In the genomic region with DNA sequence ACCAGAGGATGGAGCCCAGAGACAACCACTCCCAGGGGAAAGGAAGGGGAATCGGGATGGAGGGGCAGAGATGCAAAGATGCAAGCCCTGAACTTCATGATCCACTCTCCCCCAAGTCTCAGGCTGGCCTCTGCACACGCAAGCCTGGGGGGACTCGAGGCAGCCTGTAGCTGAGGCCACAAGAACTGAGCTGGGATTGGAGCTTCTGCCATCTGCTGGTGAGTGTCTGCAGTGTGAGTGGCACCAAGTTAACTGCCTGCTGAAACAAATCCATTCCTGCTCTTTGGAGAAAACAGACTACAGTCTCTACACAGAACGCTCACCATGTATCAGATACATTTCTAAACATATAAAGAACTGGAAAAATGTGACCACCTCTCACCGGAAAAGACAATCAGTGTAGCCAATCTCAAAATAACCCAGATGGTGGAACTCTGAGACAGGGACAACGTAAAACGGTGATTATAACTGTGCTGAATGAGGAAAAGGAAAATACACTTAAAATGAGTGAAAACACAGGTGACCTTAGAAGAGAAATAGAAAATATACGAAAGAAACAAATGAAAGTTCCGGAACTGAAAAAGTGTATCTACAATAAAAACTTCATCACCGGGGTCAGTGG, we compare ENCODE assay signal across 8 cellular contexts.
A peak's percentile ranks its signal among the peaks of the same experiment; 100 is the strongest.
DNase-seq lines count a peak whose midpoint lies in the region; ATAC-seq and TF ChIP-seq lines count a peak whose summit lies in the region.

No MANE protein-coding gene starts in this region.

- intact Hi-C loops in naive thymus-derived CD4-positive, alpha-beta T cell (cut with micrococcal nuclease) = no loop called here

- no peak for TF ChIP-seq POLR2A in erythroblast (IDR thresholded peaks at IDR 0.05; ENCODE audit: low read length)

- H3K4me1 Mint-ChIP-seq in naive thymus-derived CD4-positive, alpha-beta T cell = peaks cover 20 to 48% (median 41%) of the 10 kb centered on the region in 7 donors

- TF ChIP-seq CTCF in GM06990 (IDR thresholded peaks at IDR 0.05; ENCODE audit: insufficient read depth, low read length, poor library complexity, severe bottlenecking) = peak; percentile 86

- CTCF ChIA-PET in naive thymus-derived CD4-positive, alpha-beta T cell (lab: Charles Lee) = interaction anchor here (0.6 to 5.3 kb wide), 16 partner anchors 10 to 401 kb away, joined by 3 to 64 read pairs (median 4); a partner anchor contains a TSS

- H3K4me3 ChIP-seq in GM06990 (replicated peaks; ENCODE audit: low read depth, low read length) = no peak overlapping the region
- H3K4me3 ChIP-seq in naive thymus-derived CD4-positive, alpha-beta T cell (ENCODE audit: low read length) = no peak overlapping the region

- no peak overlapping the region for H3K4me3 Mint-ChIP-seq in naive thymus-derived CD4-positive, alpha-beta T cell

- H3K36me3 Mint-ChIP-seq in naive thymus-derived CD4-positive, alpha-beta T cell = peaks cover 23 to 72% (median 65%) of the 10 kb centered on the region in 5 donors

- no peaks in the 10 kb centered on the region for H3K27me3 ChIP-seq in GM06990 (replicated peaks; ENCODE audit: control insufficient read depth, insufficient read depth, low read length)
- no peaks in the 10 kb centered on the region for H3K27me3 ChIP-seq in naive thymus-derived CD4-positive, alpha-beta T cell (ENCODE audit: control insufficient read depth in 2 of 2, insufficient read depth in 2 of 2, low read length in 2 of 2)

- no peaks in the 10 kb centered on the region for H3K27me3 Mint-ChIP-seq in naive thymus-derived CD4-positive, alpha-beta T cell

- ATAC-seq in naive thymus-derived CD4-positive, alpha-beta T cell = peak; percentile 72
- ATAC-seq in HG03378 (IDR thresholded peaks at IDR 0.05; ENCODE audit: unreplicated experiment) = no peak
- no peak for ATAC-seq in GM18519 (IDR thresholded peaks at IDR 0.05; ENCODE audit: low FRiP score, unreplicated experiment)

- peaks cover 0 to 34% (median 11%) of the 10 kb centered on the region in 11 donors for H3K9me3 Mint-ChIP-seq in naive thymus-derived CD4-positive, alpha-beta T cell

- peaks cover 23 to 24% of the 10 kb centered on the region in 2 donors for H3K4me1 ChIP-seq in naive thymus-derived CD4-positive, alpha-beta T cell (ENCODE audit: control insufficient read depth in 2 of 2, insufficient read depth in 2 of 2, low read length in 2 of 2)

- H3K9me3 ChIP-seq in naive thymus-derived CD4-positive, alpha-beta T cell (ENCODE audit: control insufficient read depth in 2 of 3, low read length in 3 of 3) = peaks cover 0 to 12% (median 0%) of the 10 kb centered on the region in 3 experiments

- H3K36me3 ChIP-seq in GM06990 (ENCODE audit: control insufficient read depth, insufficient read depth, low read length) = peaks cover 27% of the 10 kb centered on the region
- peaks cover 7 to 66% (median 10%) of the 10 kb centered on the region in 3 experiments for H3K36me3 ChIP-seq in naive thymus-derived CD4-positive, alpha-beta T cell (ENCODE audit: control insufficient read depth in 2 of 3, insufficient read depth in 3 of 3, low read length in 3 of 3)

- H3K27ac ChIP-seq in naive thymus-derived CD4-positive, alpha-beta T cell (ENCODE audit: low read depth, low read length) = peak overlapping the region; percentile 6

- DNase-seq in 8988T (peak; percentile 68), GM06990 (ENCODE audit: extremely low read depth, insufficient read length) (no peak), NCI-H345 treated with DMSO at 0.1 percent for 48 hours (lab: John Stamatoyannopoulos, UW; ENCODE audit: unreplicated experiment) (peak; percentile 8), erythroblast (lab: John Stamatoyannopoulos, UW) (peak; percentile 57 to 69)
- peak; percentile 52 to 55 for DNase-seq in activated CD4-positive, alpha-beta T cell treated with anti-CD3 and anti-CD28 coated beads, Interleukin-2, amount 50 U/mL, for 48 hours
- peak in 7 of 9 donors; percentile 42 to 74 (median 61) for DNase-seq in naive thymus-derived CD4-positive, alpha-beta T cell

- POLR2A ChIA-PET in naive thymus-derived CD4-positive, alpha-beta T cell (lab: Charles Lee) = interaction anchor here (0.8 to 5.2 kb wide), 14 partner anchors 10 to 201 kb away, joined by 3 to 81 read pairs (median 10); a partner anchor contains a TSS

- peak overlapping the region in 7 of 9 donors; percentile 38 to 81 (median 72) for H3K27ac Mint-ChIP-seq in naive thymus-derived CD4-positive, alpha-beta T cell
